In genomic region chr1:59814180-59814900, GRCh38 we compare ENCODE assay signal across 8 cellular contexts. TPM values are rescaled to one million over a fixed set of nuclear protein-coding genes. Genes with fewer than 3 reads are reported as not detected.
DNase-seq lines count a peak whose midpoint lies in the region; ATAC-seq lines count a peak whose summit lies in the region.

No MANE protein-coding gene starts in this region.

- H3K36me3 ChIP-seq in ectodermal cell (ENCODE audit: control insufficient read depth, insufficient read depth, low read length) = no peaks in the 10 kb centered on the region

- H3K4me3 ChIP-seq in ectodermal cell (ENCODE audit: insufficient read depth, low read depth, low read length) (peak overlapping the region; percentile 56), mononuclear cell (ENCODE audit: low read length) (peak overlapping the region; percentile 24)

- no peak overlapping the region for H3K27ac ChIP-seq in ectodermal cell (ENCODE audit: insufficient read depth, low read depth, low read length, poor library complexity, severe bottlenecking)

- H3K4me1 Mint-ChIP-seq in activated CD8-positive, alpha-beta T cell treated with anti-CD3 and anti-CD28 coated beads, Interleukin-2, amount 10 ng/mL, durations not matched to agents 7 days and 5 days (ENCODE audit: low read depth) = peaks cover 4% of the 10 kb centered on the region

- H3K27me3 ChIP-seq in ectodermal cell (ENCODE audit: control insufficient read depth, insufficient read depth, low read length, poor library complexity, severe bottlenecking) = peaks cover 32% of the 10 kb centered on the region
- H3K27me3 ChIP-seq in mononuclear cell (ENCODE audit: insufficient read depth, low read length) = peaks cover 37% of the 10 kb centered on the region

- H3K27me3 Mint-ChIP-seq in activated CD8-positive, alpha-beta T cell treated with anti-CD3 and anti-CD28 coated beads, Interleukin-2, amount 10 ng/mL, durations not matched to agents 7 days and 5 days (ENCODE audit: low read depth) = peaks cover 17% of the 10 kb centered on the region

- no peaks in the 10 kb centered on the region for H3K9me3 Mint-ChIP-seq in activated CD8-positive, alpha-beta T cell treated with anti-CD3 and anti-CD28 coated beads, Interleukin-2, amount 10 ng/mL, durations not matched to agents 7 days and 5 days (ENCODE audit: insufficient read depth)

- H3K4me1 ChIP-seq in ectodermal cell (ENCODE audit: control insufficient read depth, insufficient read depth, low read length) = no peaks in the 10 kb centered on the region
- peaks cover 10% of the 10 kb centered on the region for H3K4me1 ChIP-seq in mononuclear cell (ENCODE audit: insufficient read depth, low read length)

- WGBS in ectodermal cell, 2 experiments = 11% methylated on average over 50 of the region's 50 CpGs

- H3K9me3 ChIP-seq in ectodermal cell (ENCODE audit: control insufficient read depth, low read length) (no peaks in the 10 kb centered on the region), mononuclear cell (ENCODE audit: low read depth, low read length) (no peaks in the 10 kb centered on the region)

- H3K4me3 Mint-ChIP-seq in activated CD8-positive, alpha-beta T cell treated with anti-CD3 and anti-CD28 coated beads, Interleukin-2, amount 10 ng/mL, durations not matched to agents 7 days and 5 days = no peak overlapping the region

- H3K27ac Mint-ChIP-seq in activated CD8-positive, alpha-beta T cell treated with anti-CD3 and anti-CD28 coated beads, Interleukin-2, amount 10 ng/mL, durations not matched to agents 7 days and 5 days = peak overlapping the region; percentile 85

- ATAC-seq in GM18861 (IDR thresholded peaks at IDR 0.05; ENCODE audit: unreplicated experiment) = peak; percentile 96
- peak; percentile 89 for ATAC-seq in HG03060 (IDR thresholded peaks at IDR 0.05; ENCODE audit: low read depth, unreplicated experiment)
- peak; percentile 98 for ATAC-seq in activated CD8-positive, alpha-beta T cell treated with anti-CD3 and anti-CD28 coated beads, Interleukin-2, amount 10 ng/mL, durations not matched to agents 7 days and 5 days
- ATAC-seq in GM21717 (IDR thresholded peaks at IDR 0.05; ENCODE audit: unreplicated experiment) = no peak

- peak; percentile 99 for DNase-seq in NCI-H345 (lab: John Stamatoyannopoulos, UW)
- DNase-seq in activated CD8-positive, alpha-beta T cell treated with anti-CD3 and anti-CD28 coated beads, Interleukin-2, amount 10 ng/mL, durations not matched to agents 7 days and 5 days = peak; percentile 88
- peak; percentile 75 to 78 for DNase-seq in stimulated activated CD8-positive, alpha-beta memory T cell treated with anti-CD3 and anti-CD28 coated beads, Interleukin-15, amount 100 ng/mL, for 4 hours (ENCODE audit: low read depth in 2 of 2)

- POLR2A ChIA-PET in activated CD8-positive, alpha-beta T cell treated with anti-CD3 and anti-CD28 coated beads, Interleukin-2, amount 10 ng/mL, durations not matched to agents 7 days and 5 days (lab: Charles Lee) = interaction anchor here (1.3 kb wide), 1 partner anchor 11 kb away, joined by 4 read pairs; no protein-coding TSS in a partner anchor

- H3K36me3 Mint-ChIP-seq in activated CD8-positive, alpha-beta T cell treated with anti-CD3 and anti-CD28 coated beads, Interleukin-2, amount 10 ng/mL, durations not matched to agents 7 days and 5 days (ENCODE audit: low read depth) = no peaks in the 10 kb centered on the region

- CTCF ChIA-PET in activated CD8-positive, alpha-beta T cell treated with anti-CD3 and anti-CD28 coated beads, Interleukin-2, amount 10 ng/mL, durations not matched to agents 7 days and 5 days (lab: Charles Lee) = interaction anchor here (1.3 kb wide), 1 partner anchor 133 kb away, joined by 4 read pairs; no protein-coding TSS in a partner anchor

RNA-seq across cellular contexts. Expression of gene HOOK1, which starts 0.4 kb away (rescaled TPM):
- 1 to 10 TPM; 4.0 to 6.2 TPM for total RNA-seq in activated CD8-positive, alpha-beta T cell treated with anti-CD3 and anti-CD28 coated beads, Interleukin-2, amount 10 ng/mL, durations not matched to agents 7 days and 5 days
- 8.9 TPM for polyA plus RNA-seq in ectodermal cell (2013, experiment 1 of 4)
- 9.9 TPM for polyA plus RNA-seq in ectodermal cell (2013, experiment 2 of 4)
- polyA plus RNA-seq in ectodermal cell (2013, experiment 3 of 4) = 9.7 TPM
- polyA plus RNA-seq in ectodermal cell (2013, experiment 4 of 4) = 7.8 TPM
- 8.8 TPM for total RNA-seq in mononuclear cell
